21 cellular contexts compared by ENCODE assay signal in the genomic region with DNA sequence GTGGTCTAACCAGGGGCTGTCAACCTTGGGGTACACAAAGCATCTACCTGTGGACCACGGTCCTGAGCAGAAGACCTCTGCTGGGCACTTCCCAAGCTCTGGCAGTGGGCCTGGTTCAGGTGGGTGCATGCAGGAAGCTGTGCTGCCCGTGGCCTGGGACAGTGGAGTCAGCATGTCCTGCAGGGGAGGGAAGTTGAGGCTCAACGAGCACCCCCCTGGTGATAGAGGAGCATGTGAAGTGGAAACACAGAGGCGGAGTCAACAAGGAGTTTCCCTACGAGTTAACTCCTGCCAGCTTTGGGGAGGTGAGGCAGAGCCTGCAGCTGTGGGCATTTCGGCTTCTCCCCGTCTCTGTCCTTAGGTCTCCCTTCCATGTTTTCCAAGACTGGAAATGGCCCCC.
"Had no signal": no experiment of that assay in that cellular context is flagged by ENCODE, and none has a peak within 500 bp of the region (broad histone marks: within the 10 kb centered on the region; RNA-seq: fewer than 3 reads in every experiment).

No MANE protein-coding gene starts in this region.

- ATAC-seq: effector memory CD8-positive, alpha-beta T cell; gastrocnemius medialis; heart right ventricle; left cardiac atrium; left lung; left ventricle myocardium superior; lower lobe of right lung; mucosa of descending colon had no signal

- H3K9me3 Mint-ChIP-seq: mesothelial cell of epicardium had no signal

- H3K4me3 ChIP-seq: coronary artery, dorsolateral prefrontal cortex, esophagus squamous epithelium, gastrocnemius medialis, heart right ventricle, left lung, lower lobe of right lung, mucosa of descending colon had no signal

- DNase-seq: dermis blood vessel endothelial cell; dorsolateral prefrontal cortex; effector CD8-positive, alpha-beta T cell; effector memory CD8-positive, alpha-beta T cell; esophagus squamous epithelium; foreskin fibroblast; foreskin melanocyte; gastrocnemius medialis; glutamatergic neuron; head of caudate nucleus; heart right ventricle; hippocampal formation; left cardiac atrium; left lung; left ventricle myocardium superior; lower lobe of right lung; mesenchymal stem cell; mucosa of descending colon; naive B cell had no signal

- H3K27me3 ChIP-seq: gastrocnemius medialis, left lung had no signal

- H3K9me3 ChIP-seq: esophagus squamous epithelium, gastrocnemius medialis, heart right ventricle, left lung, lower lobe of right lung had no signal

- H3K4me3 Mint-ChIP-seq: effector memory CD8-positive, alpha-beta T cell; mesothelial cell of epicardium; naive B cell had no signal

- H3K27ac ChIP-seq: coronary artery, dorsolateral prefrontal cortex, esophagus squamous epithelium, gastrocnemius medialis, heart right ventricle, left lung, lower lobe of right lung had no signal

- H3K4me1 ChIP-seq: esophagus squamous epithelium, gastrocnemius medialis, heart right ventricle, left lung, lower lobe of right lung had no signal

- H3K36me3 Mint-ChIP-seq: mesothelial cell of epicardium, naive B cell had no signal

- H3K36me3 ChIP-seq: esophagus squamous epithelium, gastrocnemius medialis, heart right ventricle, left lung, lower lobe of right lung had no signal

- H3K27ac Mint-ChIP-seq: effector memory CD8-positive, alpha-beta T cell; mesothelial cell of epicardium; naive B cell had no signal

- H3K27me3 Mint-ChIP-seq: effector memory CD8-positive, alpha-beta T cell; naive B cell had no signal

- H3K4me1 Mint-ChIP-seq: mesothelial cell of epicardium, naive B cell had no signal
